2 cellular contexts compared by ENCODE assay signal in genomic region chr11:504994-505344, GRCh38.
TF ChIP-seq lines count a peak whose summit lies in the region.

No MANE protein-coding gene starts in this region.

TF ChIP-seq in SK-N-SH, 30 proteins besides CTCF, POLR2A, EP300 and RAD21 (continued from another document):
- TF ChIP-seq TAF1 (IDR thresholded peaks at IDR 0.05; ENCODE audit: borderline replicate concordance, low read depth, low read length) (no peak), TCF12 (IDR thresholded peaks at IDR 0.05) (no peak), NRF1 (IDR thresholded peaks at IDR 0.05; ENCODE audit: low read depth, low read length) (no peak)

TF ChIP-seq in SK-N-SH treated with all-trans-retinoic acid at 6 μM for 48 hours, 23 proteins besides CTCF, POLR2A, EP300 and RAD21 (continued from another document):
- TF ChIP-seq, protein P1, sequence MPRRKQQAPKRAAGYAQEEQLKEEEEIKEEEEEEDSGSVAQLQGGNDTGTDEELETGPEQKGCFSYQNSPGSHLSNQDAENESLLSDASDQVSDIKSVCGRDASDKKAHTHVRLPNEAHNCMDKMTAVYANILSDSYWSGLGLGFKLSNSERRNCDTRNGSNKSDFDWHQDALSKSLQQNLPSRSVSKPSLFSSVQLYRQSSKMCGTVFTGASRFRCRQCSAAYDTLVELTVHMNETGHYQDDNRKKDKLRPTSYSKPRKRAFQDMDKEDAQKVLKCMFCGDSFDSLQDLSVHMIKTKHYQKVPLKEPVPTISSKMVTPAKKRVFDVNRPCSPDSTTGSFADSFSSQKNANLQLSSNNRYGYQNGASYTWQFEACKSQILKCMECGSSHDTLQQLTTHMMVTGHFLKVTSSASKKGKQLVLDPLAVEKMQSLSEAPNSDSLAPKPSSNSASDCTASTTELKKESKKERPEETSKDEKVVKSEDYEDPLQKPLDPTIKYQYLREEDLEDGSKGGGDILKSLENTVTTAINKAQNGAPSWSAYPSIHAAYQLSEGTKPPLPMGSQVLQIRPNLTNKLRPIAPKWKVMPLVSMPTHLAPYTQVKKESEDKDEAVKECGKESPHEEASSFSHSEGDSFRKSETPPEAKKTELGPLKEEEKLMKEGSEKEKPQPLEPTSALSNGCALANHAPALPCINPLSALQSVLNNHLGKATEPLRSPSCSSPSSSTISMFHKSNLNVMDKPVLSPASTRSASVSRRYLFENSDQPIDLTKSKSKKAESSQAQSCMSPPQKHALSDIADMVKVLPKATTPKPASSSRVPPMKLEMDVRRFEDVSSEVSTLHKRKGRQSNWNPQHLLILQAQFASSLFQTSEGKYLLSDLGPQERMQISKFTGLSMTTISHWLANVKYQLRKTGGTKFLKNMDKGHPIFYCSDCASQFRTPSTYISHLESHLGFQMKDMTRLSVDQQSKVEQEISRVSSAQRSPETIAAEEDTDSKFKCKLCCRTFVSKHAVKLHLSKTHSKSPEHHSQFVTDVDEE (CRISPR knock-in tag; IDR thresholded peaks at IDR 0.05), result no peak
- TF ChIP-seq, protein P2, sequence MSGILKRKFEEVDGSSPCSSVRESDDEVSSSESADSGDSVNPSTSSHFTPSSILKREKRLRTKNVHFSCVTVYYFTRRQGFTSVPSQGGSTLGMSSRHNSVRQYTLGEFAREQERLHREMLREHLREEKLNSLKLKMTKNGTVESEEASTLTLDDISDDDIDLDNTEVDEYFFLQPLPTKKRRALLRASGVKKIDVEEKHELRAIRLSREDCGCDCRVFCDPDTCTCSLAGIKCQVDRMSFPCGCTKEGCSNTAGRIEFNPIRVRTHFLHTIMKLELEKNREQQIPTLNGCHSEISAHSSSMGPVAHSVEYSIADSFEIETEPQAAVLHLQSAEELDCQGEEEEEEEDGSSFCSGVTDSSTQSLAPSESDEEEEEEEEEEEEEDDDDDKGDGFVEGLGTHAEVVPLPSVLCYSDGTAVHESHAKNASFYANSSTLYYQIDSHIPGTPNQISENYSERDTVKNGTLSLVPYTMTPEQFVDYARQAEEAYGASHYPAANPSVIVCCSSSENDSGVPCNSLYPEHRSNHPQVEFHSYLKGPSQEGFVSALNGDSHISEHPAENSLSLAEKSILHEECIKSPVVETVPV (CRISPR knock-in tag; IDR thresholded peaks at IDR 0.05), result no peak
- TF ChIP-seq TCF4 (CRISPR knock-in tag; IDR thresholded peaks at IDR 0.05; ENCODE audit: borderline replicate concordance) (no peak), POU6F1 (CRISPR knock-in tag; IDR thresholded peaks at IDR 0.05; ENCODE audit: borderline replicate concordance, low read depth) (no peak), PATZ1 (CRISPR knock-in tag; IDR thresholded peaks at IDR 0.05; ENCODE audit: borderline replicate concordance) (no peak), ZNF8 (CRISPR knock-in tag; IDR thresholded peaks at IDR 0.05) (no peak)
- TF ChIP-seq, protein P3, sequence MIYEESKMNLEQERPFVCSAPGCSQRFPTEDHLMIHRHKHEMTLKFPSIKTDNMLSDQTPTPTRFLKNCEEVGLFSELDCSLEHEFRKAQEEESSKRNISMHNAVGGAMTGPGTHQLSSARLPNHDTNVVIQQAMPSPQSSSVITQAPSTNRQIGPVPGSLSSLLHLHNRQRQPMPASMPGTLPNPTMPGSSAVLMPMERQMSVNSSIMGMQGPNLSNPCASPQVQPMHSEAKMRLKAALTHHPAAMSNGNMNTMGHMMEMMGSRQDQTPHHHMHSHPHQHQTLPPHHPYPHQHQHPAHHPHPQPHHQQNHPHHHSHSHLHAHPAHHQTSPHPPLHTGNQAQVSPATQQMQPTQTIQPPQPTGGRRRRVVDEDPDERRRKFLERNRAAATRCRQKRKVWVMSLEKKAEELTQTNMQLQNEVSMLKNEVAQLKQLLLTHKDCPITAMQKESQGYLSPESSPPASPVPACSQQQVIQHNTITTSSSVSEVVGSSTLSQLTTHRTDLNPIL (CRISPR knock-in tag; IDR thresholded peaks at IDR 0.05; ENCODE audit: low read depth), result no peak
